Comparison of ENCODE assay signal across 1 cellular context in genomic region chr17:75034236-75034908, GRCh38.
TF ChIP-seq lines count a peak whose summit lies in the region.

No MANE protein-coding gene starts in this region.

TF ChIP-seq in HepG2, 621 proteins besides CTCF, POLR2A, EP300 and RAD21 (continued from another document and continues in another):
- TF ChIP-seq PRDM10 (CRISPR knock-in tag; IDR thresholded peaks at IDR 0.05; ENCODE audit: low read depth) (no peak; the same call in 1 of the 2 replicates), IKZF1 (IDR thresholded peaks at IDR 0.05) (no peak), SAP130 (CRISPR knock-in tag; IDR thresholded peaks at IDR 0.05; ENCODE audit: low read depth) (peak; percentile 87), ZNF800 (CRISPR knock-in tag; IDR thresholded peaks at IDR 0.05) (no peak), SNAPC2 (CRISPR knock-in tag; IDR thresholded peaks at IDR 0.05) (peak; percentile 76), ZFP36 (IDR thresholded peaks at IDR 0.05; ENCODE audit: borderline replicate concordance, low read depth, low read length, partially characterized antibody) (no peak), ZNF790 (CRISPR knock-in tag; IDR thresholded peaks at IDR 0.05; ENCODE audit: borderline replicate concordance) (no peak; the same call in 1 of the 2 replicates), BATF2 (CRISPR knock-in tag; IDR thresholded peaks at IDR 0.05) (0 out of 2 replicates have a peak, but pooled peaks have one; percentile 18), ZNF414 (CRISPR knock-in tag; IDR thresholded peaks at IDR 0.05) (peak; percentile 25; the same call in 1 of the 2 replicates), KAT8 (CRISPR knock-in tag; IDR thresholded peaks at IDR 0.05) (no peak; the same call in 1 of the 2 replicates), HNF1B (CRISPR knock-in tag; IDR thresholded peaks at IDR 0.05) (peak; percentile 43; the same call in 1 of the 2 replicates), ARID3A (IDR thresholded peaks at IDR 0.05; ENCODE audit: low read depth, low read length) (0 out of 2 replicates have a peak, but pooled peaks have one; percentile 2), TCF12 (IDR thresholded peaks at IDR 0.05) (no peak), TCF12 (CRISPR knock-in tag; IDR thresholded peaks at IDR 0.05) (peak; percentile 45; the same call in 1 of the 2 replicates), ETV6 (CRISPR knock-in tag; conservative IDR thresholded peaks at IDR 0.05) (peak; percentile 84), ZNF543 (CRISPR knock-in tag; IDR thresholded peaks at IDR 0.05) (peak; percentile 96), ZNF331 (CRISPR knock-in tag; IDR thresholded peaks at IDR 0.05) (peak; percentile 98), MXD4 (CRISPR knock-in tag; IDR thresholded peaks at IDR 0.05) (peak; percentile 74), TBX2 (CRISPR knock-in tag; IDR thresholded peaks at IDR 0.05; ENCODE audit: borderline replicate concordance) (peak; percentile 64; the same call in 1 of the 2 replicates), SPEN (CRISPR knock-in tag; IDR thresholded peaks at IDR 0.05; ENCODE audit: low read depth) (peak; percentile 69; the same call in 1 of the 2 replicates), TRAFD1 (CRISPR knock-in tag; IDR thresholded peaks at IDR 0.05; ENCODE audit: borderline replicate concordance) (peak; percentile 95; the same call in 1 of the 2 replicates), ZNF34 (CRISPR knock-in tag; IDR thresholded peaks at IDR 0.05; ENCODE audit: borderline replicate concordance) (peak; percentile 12; the same call in 1 of the 2 replicates), PRMT3 (CRISPR knock-in tag; IDR thresholded peaks at IDR 0.05; ENCODE audit: borderline replicate concordance, low read depth) (no peak; the same call in 1 of the 2 replicates), ZBTB10 (CRISPR knock-in tag; IDR thresholded peaks at IDR 0.05; ENCODE audit: borderline replicate concordance) (peak; percentile 92), JUNB (CRISPR knock-in tag; IDR thresholded peaks at IDR 0.05; ENCODE audit: borderline replicate concordance) (no peak), ZNF234 (CRISPR knock-in tag; conservative IDR thresholded peaks at IDR 0.05) (0 out of 2 replicates have a peak, but pooled peaks have one; percentile 3), ZFP36L1 (CRISPR knock-in tag; IDR thresholded peaks at IDR 0.05) (0 out of 2 replicates have a peak, but pooled peaks have one; percentile 3), DDIT3 (CRISPR knock-in tag; IDR thresholded peaks at IDR 0.05) (no peak; the same call in 1 of the 2 replicates), CBX5 (CRISPR knock-in tag; IDR thresholded peaks at IDR 0.05; ENCODE audit: borderline replicate concordance) (peak; percentile 82; the same call in 1 of the 2 replicates), FOXK2 (IDR thresholded peaks at IDR 0.05) (peak; percentile 47; the same call in 1 of the 2 replicates), MED13 (CRISPR knock-in tag; IDR thresholded peaks at IDR 0.05) (no peak), SIN3B (IDR thresholded peaks at IDR 0.05; ENCODE audit: low read length) (no peak), DNMT3B (CRISPR knock-in tag; conservative IDR thresholded peaks at IDR 0.05) (peak; percentile 93; the same call in 1 of the 2 replicates), ZFP91 (CRISPR knock-in tag; IDR thresholded peaks at IDR 0.05; ENCODE audit: borderline replicate concordance) (no peak; the same call in none of the 2 replicates), ZZZ3 (CRISPR knock-in tag; IDR thresholded peaks at IDR 0.05; ENCODE audit: borderline replicate concordance) (no peak), MEIS1 (CRISPR knock-in tag; IDR thresholded peaks at IDR 0.05; ENCODE audit: borderline replicate concordance) (peak; percentile 93), FUBP1 (CRISPR knock-in tag; IDR thresholded peaks at IDR 0.05; ENCODE audit: borderline replicate concordance) (peak; percentile 23; the same call in 1 of the 2 replicates)
